ENCODE assay signal across 17 cellular contexts in genomic region chr13:110944968-110945952, GRCh38.
"Had no signal": no experiment of that assay in that cellular context is flagged by ENCODE, and none has a peak within 500 bp of the region (broad histone marks: within the 10 kb centered on the region; RNA-seq: fewer than 3 reads in every experiment).

No MANE protein-coding gene starts in this region.

- H3K4me1 ChIP-seq: left lung, sigmoid colon, stomach, transverse colon had no signal

- H3K4me3 ChIP-seq: left lung, sigmoid colon, smooth muscle cell, stomach, transverse colon had no signal

- H3K4me2 ChIP-seq: smooth muscle cell had no signal

- H3K27ac ChIP-seq: foreskin keratinocyte, left lung, sigmoid colon, stomach, transverse colon had no signal

- FAIRE-seq: endometrium, urothelium cell line had no signal

- H3K36me3 ChIP-seq: left lung, sigmoid colon, stomach, transverse colon had no signal

- H3K9me3 ChIP-seq: left lung, sigmoid colon, stomach, transverse colon had no signal

- DNase-seq: activated CD4-positive, CD25-positive, alpha-beta regulatory T cell; activated CD8-positive, alpha-beta memory T cell treated with anti-CD3 and anti-CD28 coated beads, Interleukin-2, amount 50 U/mL, for 48 hours; activated gamma-delta T cell; activated naive CD4-positive, alpha-beta T cell treated with anti-CD3 and anti-CD28 coated beads, Interleukin-2, amount 50 U/mL, for 16 hours; activated naive CD8-positive, alpha-beta T cell treated with anti-CD3 and anti-CD28 coated beads, Interleukin-2, amount 50 U/mL, for 24 hours; kidney glomerular epithelial cell; left lung; occipital lobe; posterior cingulate gyrus; retina; sigmoid colon had no signal

- H3K27me3 ChIP-seq: foreskin keratinocyte, left lung, sigmoid colon, transverse colon had no signal
